ENCODE assay signal across 1 cellular context in the genomic region with DNA sequence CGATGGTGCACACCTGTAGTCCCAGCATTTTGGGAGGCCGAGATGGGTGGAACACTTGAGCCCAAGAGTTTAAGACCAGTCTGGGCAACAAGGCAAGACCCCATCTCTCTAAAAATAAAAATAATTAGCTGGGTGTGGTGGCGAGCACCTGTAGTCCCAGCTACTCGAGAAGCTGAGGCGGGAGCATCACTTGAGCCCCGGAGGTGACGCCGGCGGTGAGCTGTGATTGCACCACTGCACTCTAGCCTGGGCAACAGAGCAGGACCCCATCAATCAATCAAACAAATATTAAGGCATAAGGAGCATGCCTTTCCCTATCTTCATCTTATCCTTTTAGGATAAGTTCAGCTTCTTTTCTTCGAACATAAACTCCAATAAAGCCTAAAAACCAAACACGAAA.
TF ChIP-seq lines count a peak whose summit lies in the region.

No MANE protein-coding gene starts in this region.

TF ChIP-seq in SK-N-SH treated with all-trans-retinoic acid at 6 μM for 48 hours, 23 proteins besides CTCF, POLR2A, EP300 and RAD21 (continued from another document):
- TF ChIP-seq TSHZ2 (CRISPR knock-in tag; IDR thresholded peaks at IDR 0.05) (no peak), POU6F1 (CRISPR knock-in tag; IDR thresholded peaks at IDR 0.05; ENCODE audit: borderline replicate concordance, low read depth) (no peak), GLIS3 (CRISPR knock-in tag; IDR thresholded peaks at IDR 0.05) (no peak), PPARA (CRISPR knock-in tag; IDR thresholded peaks at IDR 0.05; ENCODE audit: borderline replicate concordance) (no peak), ZFP30 (CRISPR knock-in tag; IDR thresholded peaks at IDR 0.05) (no peak), ZNF8 (CRISPR knock-in tag; IDR thresholded peaks at IDR 0.05) (no peak), OSR1 (CRISPR knock-in tag; IDR thresholded peaks at IDR 0.05) (no peak)
